In the genomic region with DNA sequence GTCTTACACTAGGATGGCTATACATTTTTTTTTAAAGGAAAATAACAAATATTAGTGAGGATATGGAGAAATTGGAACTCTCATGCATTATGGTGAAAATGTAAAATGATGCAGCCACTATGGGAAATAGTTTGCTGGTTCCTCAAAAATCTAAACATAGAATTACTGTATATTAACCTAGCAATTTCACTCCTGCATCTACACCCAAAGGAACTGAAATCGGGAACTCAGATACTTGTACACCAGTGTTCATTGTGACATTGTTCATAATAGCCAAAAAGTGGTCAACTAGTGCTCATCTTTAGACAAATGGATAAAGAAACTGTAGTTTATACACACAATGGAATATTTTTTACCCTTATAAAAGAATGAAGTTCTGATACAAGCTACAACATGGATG, we compare ENCODE assay signal across 26 cellular contexts.
"Had no signal": no experiment of that assay in that cellular context is flagged by ENCODE, and none has a peak within 500 bp of the region (broad histone marks: within the 10 kb centered on the region; RNA-seq: fewer than 3 reads in every experiment).

No MANE protein-coding gene starts in this region.

- H3K4me3 Mint-ChIP-seq: activated naive CD4-positive, alpha-beta T cell treated with anti-CD3 and anti-CD28 coated beads, Interleukin-2, amount 10 ng/mL, durations not matched to agents 7 days and 5 days; activated naive CD8-positive, alpha-beta T cell treated with anti-CD3 and anti-CD28 coated beads, Interleukin-2, amount 50 U/mL, for 24 hours; nephron progenitor cell had no signal

- ATAC-seq: activated naive CD8-positive, alpha-beta T cell treated with anti-CD3 and anti-CD28 coated beads, Interleukin-2, amount 50 U/mL, for 24 hours; left lung; lower lobe of right lung; stimulated activated naive CD8-positive, alpha-beta T cell treated with anti-CD3 and anti-CD28 coated beads, Interleukin-15, Interleukin-2, amounts not matched to agents 100 U/mL and 50 U/mL, for 24 hours had no signal

- H3K9me3 ChIP-seq: neutrophil, ovary, right lobe of liver, thoracic aorta, vagina had no signal

- DNase-seq: activated CD4-positive, alpha-beta T cell treated with anti-CD3 and anti-CD28 coated beads for 4 hours; activated CD4-positive, alpha-beta T cell treated with anti-CD3 and anti-CD28 coated beads, Interleukin-2, amount 50 U/mL, for 48 hours; activated CD8-positive, alpha-beta memory T cell treated with anti-CD3 and anti-CD28 coated beads, Interleukin-2, amount 50 U/mL, for 4 hours; activated gamma-delta T cell; activated naive CD4-positive, alpha-beta T cell treated with anti-CD3 and anti-CD28 coated beads, Interleukin-2, amount 10 ng/mL, durations not matched to agents 7 days and 5 days; activated naive CD8-positive, alpha-beta T cell treated with anti-CD3 and anti-CD28 coated beads, Interleukin-2, amount 50 U/mL, for 24 hours; activated T-cell treated with anti-CD3 and anti-CD28 coated beads, Interleukin-2, amount 50 U/mL, for 1 hour; amygdala; central memory CD4-positive, alpha-beta T cell; dermis blood vessel endothelial cell; effector CD8-positive, alpha-beta T cell; left lung; lower lobe of right lung; mesendoderm; nephron progenitor cell; ovary; right lobe of liver; stimulated activated CD4-positive, alpha-beta T cell treated with anti-CD3 and anti-CD28 coated beads, Interleukin-2, amount 100 ng/mL, for 48 hours; stimulated activated naive CD8-positive, alpha-beta T cell treated with anti-CD3 and anti-CD28 coated beads, Interleukin-15, Interleukin-2, amounts not matched to agents 100 U/mL and 50 U/mL, for 24 hours; trophoblast cell had no signal

- H3K4me1 Mint-ChIP-seq: nephron progenitor cell had no signal

- H3K27ac Mint-ChIP-seq: activated naive CD4-positive, alpha-beta T cell treated with anti-CD3 and anti-CD28 coated beads, Interleukin-2, amount 10 ng/mL, durations not matched to agents 7 days and 5 days; activated naive CD8-positive, alpha-beta T cell treated with anti-CD3 and anti-CD28 coated beads, Interleukin-2, amount 50 U/mL, for 24 hours; nephron progenitor cell; progenitor cell of endocrine pancreas had no signal

- H3K4me1 ChIP-seq: breast epithelium had no signal

- H3K36me3 ChIP-seq: breast epithelium, left lung, lower lobe of right lung, neutrophil, ovary, right lobe of liver, thoracic aorta, vagina had no signal

- H3K27me3 Mint-ChIP-seq: activated naive CD4-positive, alpha-beta T cell treated with anti-CD3 and anti-CD28 coated beads, Interleukin-2, amount 10 ng/mL, durations not matched to agents 7 days and 5 days; activated naive CD8-positive, alpha-beta T cell treated with anti-CD3 and anti-CD28 coated beads, Interleukin-2, amount 50 U/mL, for 24 hours; progenitor cell of endocrine pancreas had no signal

- H3K27ac ChIP-seq: breast epithelium, left lung, lower lobe of right lung, neutrophil, ovary, right lobe of liver, thoracic aorta, vagina, VCaP had no signal

- H3K4me3 ChIP-seq: breast epithelium, left lung, lower lobe of right lung, ovary, right lobe of liver, thoracic aorta, vagina had no signal

- H3K27me3 ChIP-seq: breast epithelium, left lung, neutrophil, ovary, right lobe of liver, vagina had no signal
